ENCODE assay signal across 2 cellular contexts in the genomic region with DNA sequence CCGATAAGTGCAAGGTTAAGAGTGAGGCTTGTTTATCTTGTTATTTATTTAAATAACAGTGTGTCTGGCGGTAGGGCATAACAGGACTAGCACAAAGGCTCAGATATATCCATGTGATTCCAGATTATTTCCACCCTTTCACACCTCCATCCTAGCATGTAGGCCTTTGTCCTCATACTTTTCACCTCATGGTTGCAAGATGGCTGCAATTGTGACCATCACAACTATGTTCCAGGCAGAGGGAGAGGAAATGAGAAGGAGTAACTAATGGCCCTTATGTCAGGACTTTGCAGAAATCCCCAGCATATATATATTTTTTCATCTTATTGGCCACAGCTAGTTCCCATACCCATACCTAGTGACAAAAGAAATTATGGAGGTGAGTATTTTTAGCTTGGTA.
TF ChIP-seq lines count a peak whose summit lies in the region.

No MANE protein-coding gene starts in this region.

TF ChIP-seq in HepG2, 621 proteins besides CTCF, POLR2A, EP300 and RAD21:
- TF ChIP-seq SALL1 (CRISPR knock-in tag; IDR thresholded peaks at IDR 0.05) (no peak), CSRNP2 (CRISPR knock-in tag; conservative IDR thresholded peaks at IDR 0.05; ENCODE audit: low read depth) (no peak), TBL1XR1 (IDR thresholded peaks at IDR 0.05; ENCODE audit: borderline replicate concordance, low read length, partially characterized antibody) (no peak), ZNF18 (CRISPR knock-in tag; IDR thresholded peaks at IDR 0.05; ENCODE audit: insufficient replicate concordance) (no peak), ZMYM3 (CRISPR knock-in tag; IDR thresholded peaks at IDR 0.05) (0 out of 2 replicates have a peak, but pooled peaks have one; percentile 23)
TF ChIP-seq in HepG2: peak in this region for 1.

TF ChIP-seq in K562, 482 proteins besides CTCF, POLR2A, EP300 and RAD21:
- TF ChIP-seq, protein P1, sequence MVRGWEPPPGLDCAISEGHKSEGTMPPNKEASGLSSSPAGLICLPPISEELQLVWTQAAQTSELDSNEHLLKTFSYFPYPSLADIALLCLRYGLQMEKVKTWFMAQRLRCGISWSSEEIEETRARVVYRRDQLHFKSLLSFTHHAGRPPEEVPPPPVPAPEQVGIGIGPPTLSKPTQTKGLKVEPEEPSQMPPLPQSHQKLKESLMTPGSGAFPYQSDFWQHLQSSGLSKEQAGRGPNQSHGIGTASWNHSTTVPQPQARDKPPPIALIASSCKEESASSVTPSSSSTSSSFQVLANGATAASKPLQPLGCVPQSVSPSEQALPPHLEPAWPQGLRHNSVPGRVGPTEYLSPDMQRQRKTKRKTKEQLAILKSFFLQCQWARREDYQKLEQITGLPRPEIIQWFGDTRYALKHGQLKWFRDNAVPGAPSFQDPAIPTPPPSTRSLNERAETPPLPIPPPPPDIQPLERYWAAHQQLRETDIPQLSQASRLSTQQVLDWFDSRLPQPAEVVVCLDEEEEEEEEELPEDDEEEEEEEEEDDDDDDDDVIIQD (CRISPR knock-in tag; IDR thresholded peaks at IDR 0.05): no peak
- no peak for TF ChIP-seq CREBBP (IDR thresholded peaks at IDR 0.05; ENCODE audit: low read depth, low read length)
- no peak for TF ChIP-seq SIN3B (IDR thresholded peaks at IDR 0.05; ENCODE audit: low read depth)
- TF ChIP-seq RBM25 (IDR thresholded peaks at IDR 0.05; ENCODE audit: low read depth, low read length, severe bottlenecking): peak; percentile 94
- TF ChIP-seq ZNF766 (CRISPR knock-in tag; conservative IDR thresholded peaks at IDR 0.05): no peak
- no peak for TF ChIP-seq ZFP30 (CRISPR knock-in tag; IDR thresholded peaks at IDR 0.05; ENCODE audit: borderline replicate concordance)
- no peak for TF ChIP-seq ATF1 (CRISPR knock-in tag; IDR thresholded peaks at IDR 0.05)
- no peak for TF ChIP-seq ATF1 (tag; IDR thresholded peaks at IDR 0.05)
- no peak for TF ChIP-seq HSF4 (CRISPR knock-in tag; IDR thresholded peaks at IDR 0.05; ENCODE audit: borderline replicate concordance)
